In the genomic region with DNA sequence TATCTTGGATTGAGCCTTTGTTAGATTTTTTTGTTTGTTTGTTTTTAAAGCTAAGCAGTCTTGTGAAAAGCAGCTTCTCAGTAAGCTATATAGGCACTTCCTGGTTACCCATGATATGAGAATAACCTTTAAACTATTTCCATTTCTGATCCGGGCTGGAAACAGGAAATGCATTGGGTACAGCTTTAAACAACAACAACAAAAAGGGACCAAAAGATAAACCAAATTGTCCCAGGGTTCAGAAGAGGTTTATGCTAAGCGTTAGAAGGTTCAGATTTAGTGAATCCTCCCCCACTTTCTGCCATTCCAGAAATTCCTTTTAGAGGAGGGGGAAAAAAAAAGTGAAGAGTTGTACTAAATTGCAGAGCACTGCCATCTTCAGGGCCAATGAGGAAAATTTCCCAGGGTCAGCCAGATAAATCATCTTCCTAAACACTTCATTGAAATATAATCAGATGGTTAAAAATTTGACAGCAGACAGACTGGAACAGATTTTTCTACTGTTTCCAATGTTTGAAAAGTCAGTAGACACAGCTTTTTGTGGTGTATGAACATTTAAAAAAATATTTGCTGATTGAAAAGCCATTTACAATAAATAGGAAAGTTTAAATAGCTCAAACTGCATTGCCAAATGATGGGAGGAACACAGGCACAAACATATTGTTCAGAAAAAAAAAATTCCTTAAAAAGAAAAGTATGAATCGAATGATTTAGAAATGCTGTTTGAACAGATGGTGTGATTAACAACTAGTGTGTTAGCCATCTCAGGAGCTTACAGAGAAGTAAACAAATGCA, we compare ENCODE assay signal across 9 cellular contexts.
A peak's percentile ranks its signal among the peaks of the same experiment; 100 is the strongest.
DNase-seq lines count a peak whose midpoint lies in the region; ATAC-seq and TF ChIP-seq lines count a peak whose summit lies in the region.
"Had no signal": no experiment of that assay in that cellular context is flagged by ENCODE, and none has a peak within 500 bp of the region (broad histone marks: within the 10 kb centered on the region; RNA-seq: fewer than 3 reads in every experiment).

No MANE protein-coding gene starts in this region.

- DNase-seq in NCI-H1417 (lab: John Stamatoyannopoulos, UW) (peak in 2 of 3 experiments; percentile 5 to 24), NCI-H1417 treated with DMSO at 0.1 percent for 48 hours (lab: John Stamatoyannopoulos, UW) (no peak), NCI-H1092 treated with DMSO at 0.1 percent for 48 hours (lab: John Stamatoyannopoulos, UW) (peak; percentile 30), WERI-Rb-1 (peak; percentile 21), right atrium auricular region (ENCODE audit: low spot score) (no peak), sciatic nerve (ENCODE audit: low spot score) (no peak)
- no peak for DNase-seq in NK-92 treated with Interleukin-12 subunit alpha and Interleukin-12 subunit beta, amount 100 ng/mL, for 24 hours (lab: John Stamatoyannopoulos, UW)

- intact Hi-C loops in sciatic nerve (cut with DNase I), result no loop called here

- ATAC-seq in sciatic nerve (peak; percentile 85), GM18868 (IDR thresholded peaks at IDR 0.05; ENCODE audit: unreplicated experiment) (no peak)

- H3K9me3 ChIP-seq in WERI-Rb-1 (ENCODE audit: severe bottlenecking) (no peaks in the 10 kb centered on the region), right atrium auricular region (no peaks in the 10 kb centered on the region)
- H3K9me3 ChIP-seq: BLaER1 treated with 17β-estradiol and CSF1 and Interleukin-3, amounts not matched to agents 10 nM and 100 nM had no signal

- H3K27ac ChIP-seq in WERI-Rb-1 (no peak overlapping the region), right atrium auricular region (peak overlapping the region; percentile 49 to 69)
- H3K27ac ChIP-seq: BLaER1 treated with 17β-estradiol and CSF1 and Interleukin-3, amounts not matched to agents 10 nM and 100 nM had no signal

- peaks cover 0 to 16% of the 10 kb centered on the region in 2 donors for H3K4me1 ChIP-seq in right atrium auricular region
- H3K4me1 ChIP-seq: BLaER1 treated with 17β-estradiol and CSF1 and Interleukin-3, amounts not matched to agents 10 nM and 100 nM had no signal

- peak; percentile 36; the same call in 1 of the 2 replicates for TF ChIP-seq CTCF in WERI-Rb-1 (IDR thresholded peaks at IDR 0.05; ENCODE audit: low read depth, low read length)
- TF ChIP-seq CTCF in right atrium auricular region (IDR thresholded peaks at IDR 0.05), result peak; percentile 58 to 87

- no peak overlapping the region for H3K4me3 ChIP-seq in WERI-Rb-1 (ENCODE audit: low read depth, low read length)
- peak overlapping the region in 1 of 2 donors; percentile 21 for H3K4me3 ChIP-seq in right atrium auricular region
- H3K4me3 ChIP-seq: BLaER1 treated with 17β-estradiol and CSF1 and Interleukin-3, amounts not matched to agents 10 nM and 100 nM had no signal

- H3K27me3 ChIP-seq in WERI-Rb-1 (ENCODE audit: insufficient read depth, low read depth, severe bottlenecking), result no peaks in the 10 kb centered on the region
- H3K27me3 ChIP-seq in right atrium auricular region, result no peaks in the 10 kb centered on the region
- H3K27me3 ChIP-seq: BLaER1 treated with 17β-estradiol and CSF1 and Interleukin-3, amounts not matched to agents 10 nM and 100 nM had no signal

- H3K36me3 ChIP-seq in WERI-Rb-1 (no peaks in the 10 kb centered on the region), right atrium auricular region (no peaks in the 10 kb centered on the region)
- H3K36me3 ChIP-seq: BLaER1 treated with 17β-estradiol and CSF1 and Interleukin-3, amounts not matched to agents 10 nM and 100 nM had no signal

Comparison
In these comparisons a context has a peak if more than half of its experiments do, and no peak if none do; other contexts are left out.
1. DNase-seq: peak in NCI-H1417 (2 of 3), NCI-H1092 treated with DMSO at 0.1 percent for 48 hours (single experiment) and WERI-Rb-1 (single experiment); none in NCI-H1417 treated with DMSO at 0.1 percent for 48 hours (single experiment), right atrium auricular region (single experiment), sciatic nerve (single experiment) and NK-92 treated with Interleukin-12 subunit alpha and Interleukin-12 subunit beta, amount 100 ng/mL, for 24 hours (single experiment).